14 cellular contexts compared by ENCODE assay signal in the genomic region with DNA sequence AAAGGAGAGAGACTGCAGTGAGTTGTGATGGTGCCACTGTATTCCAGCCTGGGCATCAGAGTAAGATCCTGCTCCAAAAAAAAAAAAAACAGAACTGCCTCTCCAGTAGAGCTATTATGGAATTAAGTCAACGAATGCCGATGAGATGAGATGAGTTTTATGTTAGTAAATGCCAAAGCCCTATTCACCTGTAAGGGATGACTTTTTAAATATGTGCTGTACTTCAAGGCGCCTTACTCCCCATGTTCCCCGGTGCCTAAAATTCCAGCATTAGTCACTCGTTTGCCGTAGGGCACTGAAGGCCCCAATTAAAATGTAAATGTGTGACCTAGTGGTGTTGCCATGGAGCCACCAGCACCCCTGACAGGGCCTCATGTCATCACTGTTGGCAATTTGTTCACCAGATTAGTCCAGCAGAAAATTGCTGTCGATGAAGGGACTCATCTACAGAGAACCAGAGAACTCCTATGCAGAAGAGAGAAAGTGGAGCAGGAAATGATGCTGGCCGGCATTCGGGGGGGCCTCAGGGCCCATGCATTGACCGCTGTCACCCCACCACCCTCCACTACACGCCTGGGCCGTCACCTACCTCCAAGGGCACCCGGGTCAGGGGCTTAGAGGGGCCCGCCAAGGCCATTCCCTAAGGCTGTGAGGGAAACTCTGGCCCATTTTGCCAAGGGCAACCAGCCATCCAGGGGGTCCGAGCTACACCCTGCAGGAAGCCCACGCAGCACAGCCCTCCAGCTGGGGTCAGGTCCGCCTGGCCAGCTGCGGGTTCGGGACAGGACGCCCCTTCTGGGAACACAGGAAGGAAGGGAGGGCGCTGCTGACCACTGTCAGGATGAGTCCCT. TPM values are rescaled to one million over a fixed set of nuclear protein-coding genes. Genes with fewer than 3 reads are reported as not detected.
A peak's percentile ranks its signal among the peaks of the same experiment; 100 is the strongest.
DNase-seq lines count a peak whose midpoint lies in the region; ATAC-seq and TF ChIP-seq lines count a peak whose summit lies in the region.
"Had no signal": no experiment of that assay in that cellular context is flagged by ENCODE, and none has a peak within 500 bp of the region (broad histone marks: within the 10 kb centered on the region; RNA-seq: fewer than 3 reads in every experiment).

No MANE protein-coding gene starts in this region.

- no peaks in the 10 kb centered on the region for H3K36me3 ChIP-seq in smooth muscle cell (ENCODE audit: low read depth)
- H3K36me3 ChIP-seq: adrenal gland, tibial artery had no signal

- H4K20me1 ChIP-seq in smooth muscle cell (ENCODE audit: low read depth): no peaks in the 10 kb centered on the region

- peak overlapping the region; percentile 28 for H3K27ac ChIP-seq in smooth muscle cell (ENCODE audit: low read depth)
- H3K27ac ChIP-seq: adrenal gland, hepatocyte, tibial artery had no signal

- POLR2A ChIA-PET in activated CD8-positive, alpha-beta T cell treated with anti-CD3 and anti-CD28 coated beads, Interleukin-2, amount 10 ng/mL, durations not matched to agents 7 days and 5 days (lab: Charles Lee): no interaction called here
- POLR2A ChIA-PET in activated CD8-positive, alpha-beta T cell treated with anti-CD3 and anti-CD28 coated beads for 36 hours (lab: Charles Lee): no interaction called here

- H3F3A ChIP-seq in smooth muscle cell (ENCODE audit: low read depth): peaks cover 17% of the 10 kb centered on the region

- peak overlapping the region; percentile 32 for H3K9ac ChIP-seq in smooth muscle cell (ENCODE audit: low read depth)

- no peaks in the 10 kb centered on the region for H3K79me2 ChIP-seq in smooth muscle cell (ENCODE audit: low read depth)
- H3K79me2 ChIP-seq: hepatocyte had no signal

- WGBS in smooth muscle cell (ENCODE audit: low lambda C conversion rate): 67% methylated on average over 20 of the region's 21 CpGs

- no peak overlapping the region for H2AFZ ChIP-seq in smooth muscle cell (ENCODE audit: low read depth)
- H2AFZ ChIP-seq: hepatocyte had no signal

- no peaks in the 10 kb centered on the region for H3K27me3 Mint-ChIP-seq in activated CD8-positive, alpha-beta T cell treated with anti-CD3 and anti-CD28 coated beads, Interleukin-2, amount 10 ng/mL, durations not matched to agents 7 days and 5 days (ENCODE audit: low read depth)
- H3K27me3 Mint-ChIP-seq in activated CD8-positive, alpha-beta T cell treated with anti-CD3 and anti-CD28 coated beads for 36 hours: no peaks in the 10 kb centered on the region

- H3K27me3 ChIP-seq in smooth muscle cell (ENCODE audit: low read depth): no peaks in the 10 kb centered on the region
- H3K27me3 ChIP-seq: adrenal gland, hepatocyte had no signal

- H3K4me1 Mint-ChIP-seq in activated CD8-positive, alpha-beta T cell treated with anti-CD3 and anti-CD28 coated beads, Interleukin-2, amount 10 ng/mL, durations not matched to agents 7 days and 5 days (ENCODE audit: low read depth): peaks cover 80% of the 10 kb centered on the region
- peaks cover 30% of the 10 kb centered on the region for H3K4me1 Mint-ChIP-seq in activated CD8-positive, alpha-beta T cell treated with anti-CD3 and anti-CD28 coated beads for 36 hours (ENCODE audit: low read depth)

- no peak overlapping the region for H3K4me3 Mint-ChIP-seq in activated CD8-positive, alpha-beta T cell treated with anti-CD3 and anti-CD28 coated beads, Interleukin-2, amount 10 ng/mL, durations not matched to agents 7 days and 5 days
- H3K4me3 Mint-ChIP-seq in activated CD8-positive, alpha-beta T cell treated with anti-CD3 and anti-CD28 coated beads for 36 hours: no peak overlapping the region

- CTCF ChIA-PET in activated CD8-positive, alpha-beta T cell treated with anti-CD3 and anti-CD28 coated beads, Interleukin-2, amount 10 ng/mL, durations not matched to agents 7 days and 5 days (lab: Charles Lee): interaction anchor here (1.2 kb wide), 1 partner anchor 50 kb away, joined by 3 read pairs; no protein-coding TSS in a partner anchor
- CTCF ChIA-PET in activated CD8-positive, alpha-beta T cell treated with anti-CD3 and anti-CD28 coated beads for 36 hours (lab: Charles Lee): interaction anchor here (0.8 to 1.1 kb wide), 2 partner anchors 50 to 140 kb away, joined by 3 read pairs; no protein-coding TSS in a partner anchor

- H3K9me3 ChIP-seq in smooth muscle cell (replicated peaks; ENCODE audit: low read depth): no peaks in the 10 kb centered on the region
- H3K9me3 ChIP-seq: adrenal gland, tibial artery had no signal

- H3K27ac Mint-ChIP-seq in activated CD8-positive, alpha-beta T cell treated with anti-CD3 and anti-CD28 coated beads, Interleukin-2, amount 10 ng/mL, durations not matched to agents 7 days and 5 days: peak overlapping the region; percentile 88
- H3K27ac Mint-ChIP-seq in activated CD8-positive, alpha-beta T cell treated with anti-CD3 and anti-CD28 coated beads for 36 hours: no peak overlapping the region

- intact Hi-C loops in activated CD8-positive, alpha-beta T cell treated with anti-CD3 and anti-CD28 coated beads for 36 hours (cut with micrococcal nuclease): no loop called here

- H3K4me3 ChIP-seq in fibroblast of villous mesenchyme (ENCODE audit: low read depth, low read length) (no peak overlapping the region), smooth muscle cell (no peak overlapping the region)
- H3K4me3 ChIP-seq: adrenal gland, hepatocyte, tibial artery had no signal

- H3K4me2 ChIP-seq in smooth muscle cell: no peak overlapping the region
- H3K4me2 ChIP-seq: hepatocyte had no signal

- no peak for ATAC-seq in activated CD8-positive, alpha-beta T cell treated with anti-CD3 and anti-CD28 coated beads, Interleukin-2, amount 10 ng/mL, durations not matched to agents 7 days and 5 days
- no peak for ATAC-seq in activated CD8-positive, alpha-beta T cell treated with anti-CD3 and anti-CD28 coated beads for 36 hours
- ATAC-seq in HG03135 (IDR thresholded peaks at IDR 0.05; ENCODE audit: unreplicated experiment): no peak

- H3K4me1 ChIP-seq in smooth muscle cell (ENCODE audit: low read depth): peaks cover 5% of the 10 kb centered on the region
- H3K4me1 ChIP-seq: adrenal gland, tibial artery had no signal

- peaks cover 6% of the 10 kb centered on the region for H3K36me3 Mint-ChIP-seq in activated CD8-positive, alpha-beta T cell treated with anti-CD3 and anti-CD28 coated beads, Interleukin-2, amount 10 ng/mL, durations not matched to agents 7 days and 5 days (ENCODE audit: low read depth)
- no peaks in the 10 kb centered on the region for H3K36me3 Mint-ChIP-seq in activated CD8-positive, alpha-beta T cell treated with anti-CD3 and anti-CD28 coated beads for 36 hours (ENCODE audit: low read depth)

- TF ChIP-seq CTCF in activated CD8-positive, alpha-beta T cell treated with anti-CD3 and anti-CD28 coated beads for 36 hours (IDR thresholded peaks at IDR 0.05): no peak
- TF ChIP-seq CTCF in fibroblast of villous mesenchyme (IDR thresholded peaks at IDR 0.05; ENCODE audit: insufficient read depth, low read depth, low read length): no peak
- no peak for TF ChIP-seq CTCF in smooth muscle cell (IDR thresholded peaks at IDR 0.05; ENCODE audit: borderline replicate concordance, insufficient read depth, poor library complexity, severe bottlenecking)

- H3K9me3 Mint-ChIP-seq in activated CD8-positive, alpha-beta T cell treated with anti-CD3 and anti-CD28 coated beads, Interleukin-2, amount 10 ng/mL, durations not matched to agents 7 days and 5 days (ENCODE audit: insufficient read depth): no peaks in the 10 kb centered on the region
- H3K9me3 Mint-ChIP-seq in activated CD8-positive, alpha-beta T cell treated with anti-CD3 and anti-CD28 coated beads for 36 hours: no peaks in the 10 kb centered on the region

- no peak for DNase-seq in activated CD8-positive, alpha-beta T cell treated with anti-CD3 and anti-CD28 coated beads, Interleukin-2, amount 10 ng/mL, durations not matched to agents 7 days and 5 days
- DNase-seq in activated CD8-positive, alpha-beta T cell treated with anti-CD3 and anti-CD28 coated beads for 36 hours: no peak
- peak; percentile 25 for DNase-seq in fibroblast of villous mesenchyme (ENCODE audit: low read depth)
- DNase-seq in smooth muscle cell (lab: John Stamatoyannopoulos, UW; ENCODE audit: unreplicated experiment): no peak
- DNase-seq in activated naive CD4-positive, alpha-beta T cell treated with anti-CD3 and anti-CD28 coated beads, Interleukin-2, amount 50 U/mL, for 16 hours: no peak
- DNase-seq in stimulated activated naive CD4-positive, alpha-beta T cell treated with Interleukin-2 at 50 U/mL for 16 hours (lab: John Stamatoyannopoulos, UW): no peak
- DNase-seq: activated CD8-positive, alpha-beta memory T cell treated with anti-CD3 and anti-CD28 coated beads for 24 hours; adrenal gland; effector CD8-positive, alpha-beta T cell; right cardiac atrium; tibial artery had no signal

RNA-seq across cellular contexts. Expression of a gene that starts 17.8 kb away (rescaled TPM):
- 100 to 1,000 TPM; 532 to 569 TPM for total RNA-seq in activated CD8-positive, alpha-beta T cell treated with anti-CD3 and anti-CD28 coated beads, Interleukin-2, amount 10 ng/mL, durations not matched to agents 7 days and 5 days
- total RNA-seq in activated CD8-positive, alpha-beta T cell treated with anti-CD3 and anti-CD28 coated beads for 36 hours: 100 to 1,000 TPM; 160 to 161 TPM
- 91.9 TPM for polyA plus RNA-seq in PFSK-1 (2012; ENCODE audit: insufficient read length, low read depth)
- 7.4 and 7.8 TPM in 2 replicates for total RNA-seq in fibroblast of villous mesenchyme
- total RNA-seq in smooth muscle cell: 29.9 and 40.6 TPM in 2 replicates
- 28.9 and 31.2 TPM in 2 replicates for polyA plus RNA-seq in smooth muscle cell

RNA-seq across cellular contexts. Expression of a gene that starts 37.9 kb away (rescaled TPM):
- 100 to 1,000 TPM; 135 to 140 TPM for total RNA-seq in activated CD8-positive, alpha-beta T cell treated with anti-CD3 and anti-CD28 coated beads, Interleukin-2, amount 10 ng/mL, durations not matched to agents 7 days and 5 days
- total RNA-seq in activated CD8-positive, alpha-beta T cell treated with anti-CD3 and anti-CD28 coated beads for 36 hours: 10 to 100 TPM; 44.3 to 45.7 TPM
- not detected for polyA plus RNA-seq in PFSK-1 (2012; ENCODE audit: insufficient read length, low read depth)
- total RNA-seq in fibroblast of villous mesenchyme (0.43 TPM in 1 of 2 replicates, not detected in the other), smooth muscle cell (0.27 and 1.5 TPM in 2 replicates)
- 0.14 and 1.0 TPM in 2 replicates for polyA plus RNA-seq in smooth muscle cell
- polyA plus RNA-seq: hepatocyte had no signal

Comparison
In these comparisons a context has a peak if more than half of its experiments do, and no peak if none do; other contexts are left out.
1. RNA of a gene that starts 37.9 kb away (total RNA-seq): 135 to 140 TPM in activated CD8-positive, alpha-beta T cell treated with anti-CD3 and anti-CD28 coated beads, Interleukin-2, amount 10 ng/mL, durations not matched to agents 7 days and 5 days and 44.3 to 45.7 TPM in activated CD8-positive, alpha-beta T cell treated with anti-CD3 and anti-CD28 coated beads for 36 hours; 0.43 TPM in fibroblast of villous mesenchyme and 0.27 to 1.5 TPM in smooth muscle cell; every median in the first group is over 10 times any median in the second.